ENCODE assay signal across 8 cellular contexts in the genomic region with DNA sequence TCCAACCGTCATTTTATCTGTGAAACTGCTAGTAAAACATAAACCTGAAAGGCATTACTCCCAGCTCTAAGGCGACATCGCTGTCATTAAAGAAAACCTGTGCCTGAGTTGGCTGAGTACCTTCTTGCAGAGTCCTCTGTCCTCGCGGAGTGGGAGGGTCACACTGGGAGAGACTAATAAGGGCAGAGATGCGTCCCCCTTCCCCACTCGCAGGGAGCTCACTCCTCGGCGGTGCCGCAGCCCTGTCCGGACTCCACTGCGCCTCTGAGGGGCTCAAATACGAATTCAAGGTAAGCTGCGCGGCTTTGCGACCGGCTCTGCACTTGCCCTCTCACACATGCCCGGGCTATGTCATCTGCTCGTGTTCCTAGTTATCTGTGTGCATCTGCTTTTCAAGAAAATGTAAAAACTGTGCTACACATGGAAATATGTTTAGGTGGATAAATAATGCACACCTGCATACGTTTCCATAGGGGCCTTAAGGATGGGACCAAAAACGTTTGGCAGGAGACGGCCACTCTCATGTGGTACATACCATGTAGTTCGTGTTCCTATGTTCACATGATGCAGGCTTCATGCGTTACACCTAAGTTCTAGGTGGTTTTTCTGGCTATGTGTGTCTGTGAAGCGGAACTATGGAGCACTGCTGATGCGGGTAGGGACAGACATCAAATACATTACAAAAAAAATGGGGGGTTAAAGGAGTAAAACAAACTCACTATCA. TPM values are rescaled to one million over a fixed set of nuclear protein-coding genes. Genes with fewer than 3 reads are reported as not detected.
A peak's percentile ranks its signal among the peaks of the same experiment; 100 is the strongest.
DNase-seq lines count a peak whose midpoint lies in the region; ATAC-seq and TF ChIP-seq lines count a peak whose summit lies in the region.

COL19A1 (plus strand) TSS at position 206 of the 724 bp plus-strand sequence. CDS start 13,012 bp downstream, outside the sequence.

- H3K4me1 ChIP-seq in urinary bladder (ENCODE audit: insufficient read depth), result no peaks in the 10 kb centered on the region

- H3K36me3 Mint-ChIP-seq in naive B cell, result peaks cover 33% of the 10 kb centered on the region in 2 donors

- H3K36me3 ChIP-seq in urinary bladder (ENCODE audit: insufficient read depth), result no peaks in the 10 kb centered on the region

- no peaks in the 10 kb centered on the region for H3K9me3 Mint-ChIP-seq in naive B cell

- H3K27ac Mint-ChIP-seq in naive B cell, result peak within 1 kb of the TSS; percentile 98 to 99 (median 99)

- no peak within 1 kb of the TSS for H3K27ac ChIP-seq in urinary bladder (ENCODE audit: low read depth)

- peak within 1 kb of the TSS; percentile 90 to 99 (median 95) for H3K4me3 Mint-ChIP-seq in naive B cell

- H3K4me1 Mint-ChIP-seq in naive B cell, result peaks cover 61 to 79% (median 76%) of the 10 kb centered on the region in 3 donors

- 4% methylated on average over 26 of the region's 26 CpGs for WGBS in urinary bladder

- ATAC-seq in GM21528 (IDR thresholded peaks at IDR 0.05; ENCODE audit: low FRiP score, unreplicated experiment) (peak; percentile 62), naive B cell (ENCODE audit: low read depth in 2 of 2) (peak; percentile 60)

- TF ChIP-seq CTCF in GM10266 (IDR thresholded peaks at IDR 0.05; ENCODE audit: control insufficient read depth, insufficient read depth, low read depth, missing control alignments), result peak; percentile 14
- TF ChIP-seq CTCF in epithelial cell of proximal tubule (conservative IDR thresholded peaks at IDR 0.05; ENCODE audit: low read depth, low read length), result no peak

- H3K27me3 Mint-ChIP-seq in naive B cell, result peaks cover 0 to 4% (median 0%) of the 10 kb centered on the region in 3 donors

- H3K4me3 ChIP-seq in epithelial cell of proximal tubule (ENCODE audit: low read depth, low read length), result peak within 1 kb of the TSS; percentile 58
- H3K4me3 ChIP-seq in urinary bladder (ENCODE audit: low read depth, low read length), result peak within 1 kb of the TSS; percentile 61

- DNase-seq in GM10266 (ENCODE audit: extremely low spot score) (peak; percentile 40), HuH-7.5 (ENCODE audit: low spot score) (peak; percentile 11), epithelial cell of proximal tubule (ENCODE audit: low read depth) (peak; percentile 3), naive B cell (peak; percentile 64), AG08395 (ENCODE audit: low spot score) (no peak)
- DNase-seq in activated CD4-positive, alpha-beta T cell treated with anti-CD3 and anti-CD28 coated beads, Interleukin-2, amount 50 U/mL, for 4 hours, result peak; percentile 3 to 4

RNA-seq across cellular contexts. Expression of gene COL19A1, which starts in this region (rescaled TPM):
- total RNA-seq in epithelial cell of proximal tubule (under 0.01 TPM in 1 of 2 replicates, not detected in the other), urinary bladder (29.4 TPM)
- polyA plus RNA-seq in naive B cell (ENCODE audit: low read depth in 6 of 6) (10 to 100 TPM; 14.1 to 47.3 (median 31.9) TPM), urinary bladder (4.6 TPM)

Comparison
In these comparisons a context has a peak if more than half of its experiments do, and no peak if none do; other contexts are left out.
1. RNA of gene COL19A1 (total RNA-seq): 29.4 TPM in urinary bladder (single experiment); under 0.01 TPM in epithelial cell of proximal tubule; every median in the first group is over 10 times any median in the second.
2. Peak in DNase-seq and H3K4me3 ChIP-seq in epithelial cell of proximal tubule; RNA of the gene not detected or under 1 TPM.